Comparison of ENCODE assay signal across 9 cellular contexts in the genomic region with DNA sequence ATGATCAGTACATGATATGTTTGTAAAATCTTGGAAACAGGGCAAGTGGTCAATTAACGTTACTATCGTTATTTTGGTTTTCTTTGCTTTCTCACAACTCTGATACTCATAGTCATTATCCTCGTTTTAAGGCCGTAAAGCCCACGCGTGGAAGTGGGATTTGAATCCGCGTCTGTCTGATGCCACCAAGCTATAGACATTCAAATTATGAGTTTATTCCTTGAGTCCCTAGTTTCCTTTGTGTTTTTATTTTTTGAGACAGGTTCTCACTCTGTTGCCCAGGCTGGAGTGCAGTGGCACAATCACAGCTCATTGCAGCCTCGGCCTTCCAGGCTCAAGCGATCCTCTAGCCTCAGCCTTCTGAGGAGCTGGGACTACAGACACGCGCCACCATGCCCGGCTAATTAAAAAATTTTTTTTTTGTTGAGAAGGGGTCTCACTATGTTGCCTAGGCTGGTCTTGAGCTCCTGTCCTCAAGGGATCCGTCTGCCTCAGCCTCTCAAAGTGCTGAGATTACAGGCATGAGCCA. TPM values are rescaled to one million over a fixed set of nuclear protein-coding genes. Genes with fewer than 3 reads are reported as not detected.
DNase-seq lines count a peak whose midpoint lies in the region; ATAC-seq, FAIRE-seq and TF ChIP-seq lines count a peak whose summit lies in the region.
"Had no signal": no experiment of that assay in that cellular context is flagged by ENCODE, and none has a peak within 500 bp of the region (broad histone marks: within the 10 kb centered on the region; RNA-seq: fewer than 3 reads in every experiment).

No MANE protein-coding gene starts in this region.

- peaks cover 41% of the 10 kb centered on the region for H3K36me3 Mint-ChIP-seq in T-helper 2 cell treated with Interferon-gamma antibody and Interleukin-4, amounts not matched to agents 5 μg/mL and 100 μg/mL, for 36 hours (ENCODE audit: low read depth)
- peaks cover 44 to 50% of the 10 kb centered on the region in 2 donors for H3K36me3 Mint-ChIP-seq in activated naive CD4-positive, alpha-beta T cell treated with anti-CD3 and anti-CD28 coated beads, Interleukin-2, amount 50 U/mL, for 72 hours

- no peaks in the 10 kb centered on the region for H3K9me3 ChIP-seq in keratinocyte (ENCODE audit: control insufficient read depth, low read depth, low read length)
- no peaks in the 10 kb centered on the region for H3K9me3 ChIP-seq in subcutaneous abdominal adipose tissue (ENCODE audit: control insufficient read depth in 5 of 5, low read length in 5 of 5)

- peaks cover 6 to 8% of the 10 kb centered on the region in 2 experiments for H3K36me3 ChIP-seq in keratinocyte (ENCODE audit: control insufficient read depth in 2 of 2, extremely low read depth in 1 of 2, insufficient read depth in 2 of 2, low read length in 2 of 2)
- H3K36me3 ChIP-seq in subcutaneous abdominal adipose tissue (ENCODE audit: control insufficient read depth in 5 of 5, insufficient read depth in 5 of 5, low read length in 5 of 5) = peaks cover 10 to 28% (median 12%) of the 10 kb centered on the region in 5 donors

- H3K9me3 Mint-ChIP-seq in T-helper 2 cell treated with Interferon-gamma antibody and Interleukin-4, amounts not matched to agents 5 μg/mL and 100 μg/mL, for 36 hours = no peaks in the 10 kb centered on the region
- peaks cover 0 to 4% of the 10 kb centered on the region in 2 donors for H3K9me3 Mint-ChIP-seq in activated naive CD4-positive, alpha-beta T cell treated with anti-CD3 and anti-CD28 coated beads, Interleukin-2, amount 50 U/mL, for 72 hours

- H3K27me3 ChIP-seq in keratinocyte (ENCODE audit: control insufficient read depth, extremely low read depth, insufficient read depth, low read length) (no peaks in the 10 kb centered on the region), subcutaneous abdominal adipose tissue (ENCODE audit: control insufficient read depth in 5 of 5, insufficient read depth in 4 of 5, low read length in 5 of 5) (no peaks in the 10 kb centered on the region)

- DNase-seq in T-helper 2 cell treated with Interferon-gamma antibody and Interleukin-4, amounts not matched to agents 5 μg/mL and 100 μg/mL, for 36 hours (ENCODE audit: low spot score) = no peak
- no peak for DNase-seq in T-helper 2 cell
- no peak for DNase-seq in activated naive CD4-positive, alpha-beta T cell treated with anti-CD3 and anti-CD28 coated beads, Interleukin-2, amount 50 U/mL, for 72 hours (ENCODE audit: low spot score in 2 of 2)
- no peak for DNase-seq in keratinocyte (ENCODE audit: low read depth, low spot score)
- DNase-seq in DMS153 (lab: John Stamatoyannopoulos, UW) = no peak
- DNase-seq: C1 segment of cervical spinal cord had no signal

- dilution Hi-C loops in keratinocyte (cut with MboI; ENCODE audit: extremely low pct_ligation_motif_present, low sequenced_read_pairs) = no loop called here

- TF ChIP-seq CTCF in keratinocyte (optimal IDR thresholded peaks at IDR 0.05 in 1 of 3, IDR thresholded peaks at IDR 0.05 in 1 of 3, conservative IDR thresholded peaks at IDR 0.05 in 1 of 3; ENCODE audit: extremely low read depth in 1 of 3, insufficient read depth in 2 of 3, low read length in 3 of 3) = no peak

- H3K4me2 ChIP-seq in keratinocyte (ENCODE audit: control insufficient read depth, extremely low read depth, insufficient read depth, low read depth, low read length) = peak overlapping the region; percentile 85

- no peaks in the 10 kb centered on the region for H3K27me3 Mint-ChIP-seq in T-helper 2 cell treated with Interferon-gamma antibody and Interleukin-4, amounts not matched to agents 5 μg/mL and 100 μg/mL, for 36 hours (ENCODE audit: low read depth)

- peaks cover 13% of the 10 kb centered on the region for H3K4me1 ChIP-seq in keratinocyte (ENCODE audit: control insufficient read depth, extremely low read depth, insufficient read depth, low read length)
- H3K4me1 ChIP-seq in subcutaneous abdominal adipose tissue (ENCODE audit: control insufficient read depth in 5 of 5, insufficient read depth in 5 of 5, low read length in 5 of 5) = peaks cover 0 to 29% (median 23%) of the 10 kb centered on the region in 5 donors

- peaks cover 2% of the 10 kb centered on the region for H3K9me1 ChIP-seq in keratinocyte (ENCODE audit: control insufficient read depth, extremely low read depth, insufficient read depth, low read length)

- peak overlapping the region; percentile 89 to 99 (median 99) for H3K4me3 ChIP-seq in keratinocyte (ENCODE audit: control insufficient read depth in 2 of 3, extremely low read depth in 1 of 3, insufficient read depth in 2 of 3, low read depth in 1 of 3, low read length in 3 of 3)
- H3K4me3 ChIP-seq in subcutaneous abdominal adipose tissue (ENCODE audit: low read depth in 1 of 5, low read length in 5 of 5) = peak overlapping the region; percentile 65 to 99 (median 92)

- FAIRE-seq in keratinocyte (lab: Jason Lieb, UNC) = no peak

- no peak overlapping the region for H2AFZ ChIP-seq in keratinocyte (ENCODE audit: control insufficient read depth, low read length)

- H3K4me1 Mint-ChIP-seq in T-helper 2 cell treated with Interferon-gamma antibody and Interleukin-4, amounts not matched to agents 5 μg/mL and 100 μg/mL, for 36 hours (ENCODE audit: low read depth) = peaks cover 29% of the 10 kb centered on the region

- peak overlapping the region; percentile 99 for H3K4me3 Mint-ChIP-seq in T-helper 2 cell treated with Interferon-gamma antibody and Interleukin-4, amounts not matched to agents 5 μg/mL and 100 μg/mL, for 36 hours

- H3K27ac ChIP-seq in keratinocyte (ENCODE audit: control insufficient read depth, insufficient read depth, low read length) = peak overlapping the region; percentile 27
- H3K27ac ChIP-seq in subcutaneous abdominal adipose tissue (ENCODE audit: low read depth, low read length) = no peak overlapping the region

- no peak for ATAC-seq in activated naive CD4-positive, alpha-beta T cell treated with anti-CD3 and anti-CD28 coated beads, Interleukin-2, amount 50 U/mL, for 72 hours
- ATAC-seq in HG03457 (IDR thresholded peaks at IDR 0.05; ENCODE audit: unreplicated experiment) (no peak), GM18873 (IDR thresholded peaks at IDR 0.05; ENCODE audit: low FRiP score, unreplicated experiment) (no peak)

- H3K79me2 ChIP-seq in keratinocyte (ENCODE audit: control insufficient read depth, insufficient read depth, low read length) = peaks cover 67% of the 10 kb centered on the region

- peak overlapping the region; percentile 97 for H3K27ac Mint-ChIP-seq in T-helper 2 cell treated with Interferon-gamma antibody and Interleukin-4, amounts not matched to agents 5 μg/mL and 100 μg/mL, for 36 hours
- H3K27ac Mint-ChIP-seq in activated naive CD4-positive, alpha-beta T cell treated with anti-CD3 and anti-CD28 coated beads, Interleukin-2, amount 50 U/mL, for 72 hours = peak overlapping the region; percentile 95 to 99

- no peaks in the 10 kb centered on the region for H4K20me1 ChIP-seq in keratinocyte (ENCODE audit: control insufficient read depth, extremely low read depth, insufficient read depth, low read length)

- peak overlapping the region; percentile 98 for H3K9ac ChIP-seq in keratinocyte (ENCODE audit: control insufficient read depth, extremely low read depth, insufficient read depth, low read length)
- H3K9ac ChIP-seq in subcutaneous abdominal adipose tissue (ENCODE audit: low read length in 5 of 5) = peak overlapping the region in 4 of 5 donors; percentile 51 to 97 (median 90)

RNA-seq across cellular contexts. Expression of gene DCTN5, which starts 1.0 kb away (rescaled TPM):
- total RNA-seq in activated naive CD4-positive, alpha-beta T cell treated with anti-CD3 and anti-CD28 coated beads, Interleukin-2, amount 50 U/mL, for 72 hours = 10 to 100 TPM; 71.2 to 88.0 TPM
- 78.7 to 107 TPM (median 105 TPM) in 3 replicates for polyA plus RNA-seq in keratinocyte
- 20.2 TPM for polyA plus RNA-seq in keratinocyte (2011; ENCODE audit: low read depth)
- polyA plus RNA-seq in keratinocyte (2011; cell fraction: cytosol; rRNA removed) = 67.2 and 95.9 TPM in 2 replicates
- 64.9 and 84.5 TPM in 2 replicates for polyA plus RNA-seq in keratinocyte (2011; cell fraction: nucleus; rRNA removed)
- 53.0 and 57.8 TPM in 2 replicates for polyA plus RNA-seq in keratinocyte (2012; ENCODE audit: low replicate concordance)
- 55.9 to 151 TPM (median 103 TPM) in 3 replicates for polyA minus RNA-seq in keratinocyte
- polyA minus RNA-seq in keratinocyte (2011; cell fraction: cytosol; rRNA and poly(A)+ RNA removed) = 22.4 TPM
- 35.0 and 83.4 TPM in 2 replicates for polyA minus RNA-seq in keratinocyte (2011; cell fraction: nucleus; rRNA and poly(A)+ RNA removed)

RNA-seq across cellular contexts. Expression of gene PALB2, which starts 1.2 kb away (rescaled TPM):
- total RNA-seq in activated naive CD4-positive, alpha-beta T cell treated with anti-CD3 and anti-CD28 coated beads, Interleukin-2, amount 50 U/mL, for 72 hours = 10 to 100 TPM; 21.6 to 22.9 TPM
- polyA plus RNA-seq in keratinocyte = 11.0 to 18.7 TPM (median 13.1 TPM) in 3 replicates
- polyA plus RNA-seq in keratinocyte (2011; ENCODE audit: low read depth) = 12.6 TPM
- 8.6 and 13.8 TPM in 2 replicates for polyA plus RNA-seq in keratinocyte (2011; cell fraction: cytosol; rRNA removed)
- polyA plus RNA-seq in keratinocyte (2011; cell fraction: nucleus; rRNA removed) = 20.4 and 23.1 TPM in 2 replicates
- 9.5 and 11.9 TPM in 2 replicates for polyA plus RNA-seq in keratinocyte (2012; ENCODE audit: low replicate concordance)
- 6.6 to 16.0 TPM (median 12.5 TPM) in 3 replicates for polyA minus RNA-seq in keratinocyte
- polyA minus RNA-seq in keratinocyte (2011; cell fraction: cytosol; rRNA and poly(A)+ RNA removed) = 7.3 TPM
- polyA minus RNA-seq in keratinocyte (2011; cell fraction: nucleus; rRNA and poly(A)+ RNA removed) = 9.1 and 14.2 TPM in 2 replicates

RNA-seq across cellular contexts. Expression of gene PLK1, which starts 36.4 kb away (rescaled TPM):
- 10 to 100 TPM; 80.0 to 93.4 TPM for total RNA-seq in activated naive CD4-positive, alpha-beta T cell treated with anti-CD3 and anti-CD28 coated beads, Interleukin-2, amount 50 U/mL, for 72 hours
- polyA plus RNA-seq in keratinocyte = 3.2 to 43.3 TPM (median 21.2 TPM) in 3 replicates
- polyA plus RNA-seq in keratinocyte (2011; ENCODE audit: low read depth) = 0.56 TPM
- 9.8 and 10.5 TPM in 2 replicates for polyA plus RNA-seq in keratinocyte (2011; cell fraction: cytosol; rRNA removed)
- polyA plus RNA-seq in keratinocyte (2011; cell fraction: nucleus; rRNA removed) = 10.8 and 11.8 TPM in 2 replicates
- 1.7 and 34.2 TPM in 2 replicates for polyA plus RNA-seq in keratinocyte (2012; ENCODE audit: low replicate concordance)
- 10.0 to 54.1 TPM (median 24.0 TPM) in 3 replicates for polyA minus RNA-seq in keratinocyte
- polyA minus RNA-seq in keratinocyte (2011; cell fraction: cytosol; rRNA and poly(A)+ RNA removed) = 7.1 TPM
- polyA minus RNA-seq in keratinocyte (2011; cell fraction: nucleus; rRNA and poly(A)+ RNA removed) = 2.5 and 6.9 TPM in 2 replicates

RNA-seq across cellular contexts. Expression of gene NDUFAB1, which starts 46.2 kb away (rescaled TPM):
- 100 to 1,000 TPM; 123 to 150 TPM for total RNA-seq in activated naive CD4-positive, alpha-beta T cell treated with anti-CD3 and anti-CD28 coated beads, Interleukin-2, amount 50 U/mL, for 72 hours
- polyA plus RNA-seq in keratinocyte = 104 to 202 TPM (median 112 TPM) in 3 replicates
- polyA plus RNA-seq in keratinocyte (2011; ENCODE audit: low read depth) = 444 TPM
- polyA plus RNA-seq in keratinocyte (2011; cell fraction: cytosol; rRNA removed) = 127 and 136 TPM in 2 replicates
- polyA plus RNA-seq in keratinocyte (2011; cell fraction: nucleus; rRNA removed) = 50.3 and 79.9 TPM in 2 replicates
- 117 and 123 TPM in 2 replicates for polyA plus RNA-seq in keratinocyte (2012; ENCODE audit: low replicate concordance)
- polyA minus RNA-seq in keratinocyte = 10.0 to 29.7 TPM (median 19.7 TPM) in 3 replicates
- polyA minus RNA-seq in keratinocyte (2011; cell fraction: cytosol; rRNA and poly(A)+ RNA removed) = 65.4 TPM
- polyA minus RNA-seq in keratinocyte (2011; cell fraction: nucleus; rRNA and poly(A)+ RNA removed) = 13.5 and 15.0 TPM in 2 replicates
